In genomic region chr21:45475797-45476570, GRCh38 we compare ENCODE assay signal across 27 cellular contexts.
A peak's percentile ranks its signal among the peaks of the same experiment; 100 is the strongest.
DNase-seq lines count a peak whose midpoint lies in the region; ATAC-seq and TF ChIP-seq lines count a peak whose summit lies in the region.
"Had no signal": no experiment of that assay in that cellular context is flagged by ENCODE, and none has a peak within 500 bp of the region (broad histone marks: within the 10 kb centered on the region; RNA-seq: fewer than 3 reads in every experiment).

No MANE protein-coding gene starts in this region.

- no peaks in the 10 kb centered on the region for H3K36me3 ChIP-seq in CD8-positive, alpha-beta T cell (ENCODE audit: insufficient read depth, low read length)
- H3K36me3 ChIP-seq in naive thymus-derived CD4-positive, alpha-beta T cell (ENCODE audit: control insufficient read depth in 2 of 3, insufficient read depth in 3 of 3, low read length in 3 of 3): no peaks in the 10 kb centered on the region
- H3K36me3 ChIP-seq in mucosa of descending colon (ENCODE audit: low read depth): no peaks in the 10 kb centered on the region
- H3K36me3 ChIP-seq: BLaER1, prostate gland had no signal

- no peak overlapping the region for H3K4me3 ChIP-seq in CD8-positive, alpha-beta T cell (ENCODE audit: low read depth, low read length)
- H3K4me3 ChIP-seq in naive thymus-derived CD4-positive, alpha-beta T cell (ENCODE audit: low read length): no peak overlapping the region
- H3K4me3 ChIP-seq in mucosa of descending colon: no peak overlapping the region
- H3K4me3 ChIP-seq: BLaER1, prostate gland, tibial nerve had no signal

- no peaks in the 10 kb centered on the region for H3K9me3 ChIP-seq in CD8-positive, alpha-beta T cell (ENCODE audit: low read length)
- H3K9me3 ChIP-seq in T-helper 17 cell (ENCODE audit: control insufficient read depth, low read length, poor library complexity, severe bottlenecking) (no peaks in the 10 kb centered on the region), mucosa of descending colon (no peaks in the 10 kb centered on the region)
- no peaks in the 10 kb centered on the region for H3K9me3 ChIP-seq in naive thymus-derived CD4-positive, alpha-beta T cell (ENCODE audit: control insufficient read depth in 2 of 3, low read length in 3 of 3)
- H3K9me3 ChIP-seq: BLaER1, prostate gland, tibial nerve had no signal

- DNase-seq in activated naive CD8-positive, alpha-beta T cell treated with anti-CD3 and anti-CD28 coated beads, Interleukin-2, amount 50 U/mL, for 24 hours: no peak
- DNase-seq in CD8-positive, alpha-beta T cell: no peak
- DNase-seq in T-helper 17 cell (no peak), mucosa of descending colon (no peak)
- DNase-seq in naive thymus-derived CD4-positive, alpha-beta T cell: no peak
- DNase-seq: activated CD4-positive, alpha-beta T cell treated with anti-CD3 and anti-CD28 coated beads, Interleukin-2, amount 50 U/mL, for 1 hour; activated T-cell treated with anti-CD3 and anti-CD28 coated beads, Interleukin-2, amount 50 U/mL, for 72 hours; caudate nucleus; cortex of kidney; DND-41; effector memory CD8-positive, alpha-beta T cell; erythroblast; GF-D8; NCI-H1436 treated with DMSO at 0.1 percent for 48 hours; NCI-H226; occipital lobe; SHP77; stimulated activated CD4-positive, alpha-beta T cell treated with anti-CD3 and anti-CD28 coated beads, Interleukin-2, amount 100 ng/mL, for 48 hours; T1000 had no signal

- CTCF ChIA-PET in CD8-positive, alpha-beta T cell (lab: Charles Lee): interaction anchor here (0.7 kb wide), 1 partner anchor 121 kb away, joined by 3 read pairs; no protein-coding TSS in a partner anchor
- CTCF ChIA-PET in naive thymus-derived CD4-positive, alpha-beta T cell (lab: Charles Lee): no interaction called here

- no peak overlapping the region for H3K4me3 Mint-ChIP-seq in activated naive CD8-positive, alpha-beta T cell
- H3K4me3 Mint-ChIP-seq in activated naive CD8-positive, alpha-beta T cell treated with anti-CD3 and anti-CD28 coated beads, Interleukin-2, amount 50 U/mL, for 24 hours: no peak overlapping the region
- H3K4me3 Mint-ChIP-seq in CD8-positive, alpha-beta T cell: no peak overlapping the region
- H3K4me3 Mint-ChIP-seq in T-helper 17 cell: peak overlapping the region; percentile 43
- peak overlapping the region in 8 of 10 donors; percentile 15 to 82 (median 74) for H3K4me3 Mint-ChIP-seq in naive thymus-derived CD4-positive, alpha-beta T cell
- H3K4me3 Mint-ChIP-seq: activated T-cell treated with anti-CD3 and anti-CD28 coated beads, Interleukin-2, amount 50 U/mL, for 72 hours had no signal

- no peaks in the 10 kb centered on the region for H3K27me3 Mint-ChIP-seq in activated naive CD8-positive, alpha-beta T cell
- no peaks in the 10 kb centered on the region for H3K27me3 Mint-ChIP-seq in activated naive CD8-positive, alpha-beta T cell treated with anti-CD3 and anti-CD28 coated beads, Interleukin-2, amount 50 U/mL, for 24 hours
- H3K27me3 Mint-ChIP-seq in CD8-positive, alpha-beta T cell (ENCODE audit: low read depth): no peaks in the 10 kb centered on the region
- H3K27me3 Mint-ChIP-seq in T-helper 17 cell: no peaks in the 10 kb centered on the region
- H3K27me3 Mint-ChIP-seq in naive thymus-derived CD4-positive, alpha-beta T cell: no peaks in the 10 kb centered on the region

- H3K4me1 Mint-ChIP-seq in activated naive CD8-positive, alpha-beta T cell (ENCODE audit: low read depth): peaks cover 33% of the 10 kb centered on the region
- peaks cover 32% of the 10 kb centered on the region for H3K4me1 Mint-ChIP-seq in activated naive CD8-positive, alpha-beta T cell treated with anti-CD3 and anti-CD28 coated beads, Interleukin-2, amount 50 U/mL, for 24 hours
- peaks cover 34% of the 10 kb centered on the region for H3K4me1 Mint-ChIP-seq in CD8-positive, alpha-beta T cell (ENCODE audit: low read depth)
- peaks cover 28% of the 10 kb centered on the region for H3K4me1 Mint-ChIP-seq in T-helper 17 cell
- H3K4me1 Mint-ChIP-seq in naive thymus-derived CD4-positive, alpha-beta T cell: peaks cover 30 to 56% (median 45%) of the 10 kb centered on the region in 7 donors

- intact Hi-C loops in CD8-positive, alpha-beta T cell (cut with DNase I, micrococcal nuclease): loop anchor here in 1 of 2 experiments (5.0 kb wide), 2 partner anchors 46 to 66 kb away; partner anchors contain the start of gene SLC19A1
- intact Hi-C loops in naive thymus-derived CD4-positive, alpha-beta T cell (cut with micrococcal nuclease): no loop called here
- intact Hi-C loops in mucosa of descending colon (cut with DNase I, micrococcal nuclease): no loop called here

- H3K27ac ChIP-seq in CD8-positive, alpha-beta T cell (ENCODE audit: low read depth, low read length): no peak overlapping the region
- H3K27ac ChIP-seq in naive thymus-derived CD4-positive, alpha-beta T cell (ENCODE audit: low read depth, low read length): peak overlapping the region; percentile 93
- H3K27ac ChIP-seq: BLaER1, prostate gland, tibial nerve had no signal

- H3K27me3 ChIP-seq in CD8-positive, alpha-beta T cell (ENCODE audit: insufficient read depth, low read length): no peaks in the 10 kb centered on the region
- H3K27me3 ChIP-seq in naive thymus-derived CD4-positive, alpha-beta T cell (ENCODE audit: control insufficient read depth in 2 of 2, insufficient read depth in 2 of 2, low read length in 2 of 2): no peaks in the 10 kb centered on the region
- H3K27me3 ChIP-seq: BLaER1, tibial nerve had no signal

- POLR2A ChIA-PET in CD8-positive, alpha-beta T cell (lab: Charles Lee): no interaction called here
- POLR2A ChIA-PET in naive thymus-derived CD4-positive, alpha-beta T cell (lab: Charles Lee): no interaction called here

- no peak for ATAC-seq in activated naive CD8-positive, alpha-beta T cell treated with anti-CD3 and anti-CD28 coated beads, Interleukin-2, amount 50 U/mL, for 24 hours
- no peak for ATAC-seq in CD8-positive, alpha-beta T cell
- ATAC-seq in T-helper 17 cell: no peak
- ATAC-seq in naive thymus-derived CD4-positive, alpha-beta T cell: no peak
- no peak for ATAC-seq in HG03354 (IDR thresholded peaks at IDR 0.05; ENCODE audit: poor library complexity, severe bottlenecking, unreplicated experiment)
- ATAC-seq in mucosa of descending colon: no peak
- ATAC-seq: activated T-cell treated with anti-CD3 and anti-CD28 coated beads, Interleukin-2, amount 50 U/mL, for 72 hours; effector memory CD8-positive, alpha-beta T cell; HCT116; left lobe of liver; sciatic nerve had no signal

- H3K36me3 Mint-ChIP-seq in activated naive CD8-positive, alpha-beta T cell: no peaks in the 10 kb centered on the region
- H3K36me3 Mint-ChIP-seq in activated naive CD8-positive, alpha-beta T cell treated with anti-CD3 and anti-CD28 coated beads, Interleukin-2, amount 50 U/mL, for 24 hours (ENCODE audit: low read depth): no peaks in the 10 kb centered on the region
- H3K36me3 Mint-ChIP-seq in CD8-positive, alpha-beta T cell: no peaks in the 10 kb centered on the region
- peaks cover 4% of the 10 kb centered on the region for H3K36me3 Mint-ChIP-seq in T-helper 17 cell (ENCODE audit: low read depth)
- no peaks in the 10 kb centered on the region for H3K36me3 Mint-ChIP-seq in naive thymus-derived CD4-positive, alpha-beta T cell

- H3K4me1 ChIP-seq in CD8-positive, alpha-beta T cell (ENCODE audit: insufficient read depth, low read length): peaks cover 39% of the 10 kb centered on the region
- H3K4me1 ChIP-seq in naive thymus-derived CD4-positive, alpha-beta T cell (ENCODE audit: control insufficient read depth in 2 of 2, insufficient read depth in 2 of 2, low read length in 2 of 2): peaks cover 14 to 53% of the 10 kb centered on the region in 2 donors
- H3K4me1 ChIP-seq in mucosa of descending colon (ENCODE audit: low read depth): peaks cover 11% of the 10 kb centered on the region
- H3K4me1 ChIP-seq: prostate gland had no signal

- no peak for TF ChIP-seq CTCF in CD8-positive, alpha-beta T cell (IDR thresholded peaks at IDR 0.05)
- no peak for TF ChIP-seq CTCF in mucosa of descending colon (IDR thresholded peaks at IDR 0.05)

- H3K27ac Mint-ChIP-seq in activated naive CD8-positive, alpha-beta T cell: peak overlapping the region; percentile 66
- no peak overlapping the region for H3K27ac Mint-ChIP-seq in activated naive CD8-positive, alpha-beta T cell treated with anti-CD3 and anti-CD28 coated beads, Interleukin-2, amount 50 U/mL, for 24 hours
- peak overlapping the region; percentile 88 for H3K27ac Mint-ChIP-seq in CD8-positive, alpha-beta T cell
- H3K27ac Mint-ChIP-seq in T-helper 17 cell: peak overlapping the region; percentile 81
- peak overlapping the region; percentile 67 to 99 (median 98) for H3K27ac Mint-ChIP-seq in naive thymus-derived CD4-positive, alpha-beta T cell
- H3K27ac Mint-ChIP-seq: activated T-cell treated with anti-CD3 and anti-CD28 coated beads, Interleukin-2, amount 50 U/mL, for 72 hours; effector memory CD8-positive, alpha-beta T cell had no signal

- H3K9me3 Mint-ChIP-seq in activated naive CD8-positive, alpha-beta T cell (ENCODE audit: low read depth): no peaks in the 10 kb centered on the region
- H3K9me3 Mint-ChIP-seq in activated naive CD8-positive, alpha-beta T cell treated with anti-CD3 and anti-CD28 coated beads, Interleukin-2, amount 50 U/mL, for 24 hours: no peaks in the 10 kb centered on the region
- no peaks in the 10 kb centered on the region for H3K9me3 Mint-ChIP-seq in CD8-positive, alpha-beta T cell
- H3K9me3 Mint-ChIP-seq in naive thymus-derived CD4-positive, alpha-beta T cell: no peaks in the 10 kb centered on the region
- H3K9me3 Mint-ChIP-seq: effector memory CD8-positive, alpha-beta T cell had no signal

Comparison
In these comparisons a context has a peak if more than half of its experiments do, and no peak if none do; other contexts are left out.
1. H3K4me3 Mint-ChIP-seq: peak in T-helper 17 cell (single experiment) and naive thymus-derived CD4-positive, alpha-beta T cell (8 of 10); none in activated naive CD8-positive, alpha-beta T cell (single experiment), activated naive CD8-positive, alpha-beta T cell treated with anti-CD3 and anti-CD28 coated beads, Interleukin-2, amount 50 U/mL, for 24 hours (single experiment) and CD8-positive, alpha-beta T cell (single experiment).